1 cellular context compared by ENCODE assay signal in genomic region chr12:110105159-110105558, GRCh38.
TF ChIP-seq lines count a peak whose summit lies in the region.

No MANE protein-coding gene starts in this region.

TF ChIP-seq in IMR-90, 13 proteins besides CTCF, POLR2A, EP300 and RAD21:
- TF ChIP-seq MAFK (IDR thresholded peaks at IDR 0.05; ENCODE audit: low read depth, low read length), result no peak
- no peak for TF ChIP-seq FOS (IDR thresholded peaks at IDR 0.05; ENCODE audit: low read depth, low read length)
- TF ChIP-seq ELK1 (IDR thresholded peaks at IDR 0.05; ENCODE audit: borderline replicate concordance, low read depth, low read length), result no peak
- no peak for TF ChIP-seq USF2 (IDR thresholded peaks at IDR 0.05; ENCODE audit: low read depth, low read length)
- no peak for TF ChIP-seq MAZ (IDR thresholded peaks at IDR 0.05; ENCODE audit: borderline replicate concordance, low read depth, low read length)
- no peak for TF ChIP-seq RCOR1 (IDR thresholded peaks at IDR 0.05; ENCODE audit: insufficient replicate concordance, low read length)
- no peak for TF ChIP-seq CEBPB (IDR thresholded peaks at IDR 0.05; ENCODE audit: low read depth, low read length)
- TF ChIP-seq CHD1 (IDR thresholded peaks at IDR 0.05; ENCODE audit: low read depth, low read length), result no peak
- TF ChIP-seq BHLHE40 (IDR thresholded peaks at IDR 0.05; ENCODE audit: low read depth, low read length), result no peak
- no peak for TF ChIP-seq RFX5 (IDR thresholded peaks at IDR 0.05; ENCODE audit: low read depth, low read length)
- TF ChIP-seq SMC3 (IDR thresholded peaks at IDR 0.05; ENCODE audit: low read depth, low read length), result no peak
- TF ChIP-seq MXI1 (IDR thresholded peaks at IDR 0.05; ENCODE audit: borderline replicate concordance, low read depth, low read length), result no peak
- TF ChIP-seq NFE2L2 (IDR thresholded peaks at IDR 0.05; ENCODE audit: low read depth, low read length), result no peak
